Comparison of ENCODE assay signal across 1 cellular context in genomic region chr9:131008086-131008485, GRCh38.
TF ChIP-seq lines count a peak whose summit lies in the region.

No MANE protein-coding gene starts in this region.

TF ChIP-seq in GM23338, 12 proteins besides CTCF, POLR2A, EP300 and RAD21 (continued from another document):
- TF ChIP-seq ZNF462 (CRISPR knock-in tag; IDR thresholded peaks at IDR 0.05) (no peak), NANOG (IDR thresholded peaks at IDR 0.05; ENCODE audit: borderline replicate concordance) (no peak), ZNF114 (CRISPR knock-in tag; IDR thresholded peaks at IDR 0.05) (no peak), JUNB (IDR thresholded peaks at IDR 0.05; ENCODE audit: unreplicated experiment) (no peak), EZH2 (IDR thresholded peaks at IDR 0.05; ENCODE audit: low read depth, unreplicated experiment) (no peak), ZNF331 (CRISPR knock-in tag; IDR thresholded peaks at IDR 0.05; ENCODE audit: low read depth) (no peak), POLR2AphosphoS5 (IDR thresholded peaks at IDR 0.05; ENCODE audit: low read depth) (no peak)
- TF ChIP-seq, protein P1, sequence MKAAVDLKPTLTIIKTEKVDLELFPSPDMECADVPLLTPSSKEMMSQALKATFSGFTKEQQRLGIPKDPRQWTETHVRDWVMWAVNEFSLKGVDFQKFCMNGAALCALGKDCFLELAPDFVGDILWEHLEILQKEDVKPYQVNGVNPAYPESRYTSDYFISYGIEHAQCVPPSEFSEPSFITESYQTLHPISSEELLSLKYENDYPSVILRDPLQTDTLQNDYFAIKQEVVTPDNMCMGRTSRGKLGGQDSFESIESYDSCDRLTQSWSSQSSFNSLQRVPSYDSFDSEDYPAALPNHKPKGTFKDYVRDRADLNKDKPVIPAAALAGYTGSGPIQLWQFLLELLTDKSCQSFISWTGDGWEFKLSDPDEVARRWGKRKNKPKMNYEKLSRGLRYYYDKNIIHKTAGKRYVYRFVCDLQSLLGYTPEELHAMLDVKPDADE (IDR thresholded peaks at IDR 0.05), result no peak
- TF ChIP-seq, protein P2, sequence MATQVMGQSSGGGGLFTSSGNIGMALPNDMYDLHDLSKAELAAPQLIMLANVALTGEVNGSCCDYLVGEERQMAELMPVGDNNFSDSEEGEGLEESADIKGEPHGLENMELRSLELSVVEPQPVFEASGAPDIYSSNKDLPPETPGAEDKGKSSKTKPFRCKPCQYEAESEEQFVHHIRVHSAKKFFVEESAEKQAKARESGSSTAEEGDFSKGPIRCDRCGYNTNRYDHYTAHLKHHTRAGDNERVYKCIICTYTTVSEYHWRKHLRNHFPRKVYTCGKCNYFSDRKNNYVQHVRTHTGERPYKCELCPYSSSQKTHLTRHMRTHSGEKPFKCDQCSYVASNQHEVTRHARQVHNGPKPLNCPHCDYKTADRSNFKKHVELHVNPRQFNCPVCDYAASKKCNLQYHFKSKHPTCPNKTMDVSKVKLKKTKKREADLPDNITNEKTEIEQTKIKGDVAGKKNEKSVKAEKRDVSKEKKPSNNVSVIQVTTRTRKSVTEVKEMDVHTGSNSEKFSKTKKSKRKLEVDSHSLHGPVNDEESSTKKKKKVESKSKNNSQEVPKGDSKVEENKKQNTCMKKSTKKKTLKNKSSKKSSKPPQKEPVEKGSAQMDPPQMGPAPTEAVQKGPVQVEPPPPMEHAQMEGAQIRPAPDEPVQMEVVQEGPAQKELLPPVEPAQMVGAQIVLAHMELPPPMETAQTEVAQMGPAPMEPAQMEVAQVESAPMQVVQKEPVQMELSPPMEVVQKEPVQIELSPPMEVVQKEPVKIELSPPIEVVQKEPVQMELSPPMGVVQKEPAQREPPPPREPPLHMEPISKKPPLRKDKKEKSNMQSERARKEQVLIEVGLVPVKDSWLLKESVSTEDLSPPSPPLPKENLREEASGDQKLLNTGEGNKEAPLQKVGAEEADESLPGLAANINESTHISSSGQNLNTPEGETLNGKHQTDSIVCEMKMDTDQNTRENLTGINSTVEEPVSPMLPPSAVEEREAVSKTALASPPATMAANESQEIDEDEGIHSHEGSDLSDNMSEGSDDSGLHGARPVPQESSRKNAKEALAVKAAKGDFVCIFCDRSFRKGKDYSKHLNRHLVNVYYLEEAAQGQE (IDR thresholded peaks at IDR 0.05; ENCODE audit: unreplicated experiment), result no peak
